ENCODE assay signal across 11 cellular contexts in the genomic region with DNA sequence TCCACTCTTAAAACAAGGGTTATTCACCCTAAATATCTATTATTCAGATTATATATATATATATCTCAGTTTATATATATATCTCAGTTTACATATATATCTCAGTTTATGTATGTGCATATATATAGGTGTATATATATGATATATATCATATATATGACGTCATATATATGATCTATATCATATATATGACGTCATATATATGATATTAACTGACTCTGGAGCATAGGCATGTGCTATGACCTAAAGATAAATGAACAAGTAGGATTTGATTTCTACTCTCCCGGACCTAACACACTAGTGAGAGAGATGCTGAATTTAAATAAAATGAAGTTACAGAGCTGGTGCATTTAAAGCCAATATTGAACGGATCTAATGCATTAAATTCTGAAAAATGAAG.
"Had no signal": no experiment of that assay in that cellular context is flagged by ENCODE, and none has a peak within 500 bp of the region (broad histone marks: within the 10 kb centered on the region; RNA-seq: fewer than 3 reads in every experiment).

No MANE protein-coding gene starts in this region.

- H3K27ac ChIP-seq: GM23248, HL-60, KMS-11 had no signal

- FAIRE-seq: H1, H54 had no signal

- DNase-seq: GM23248, H9, HCEC 1CT, HFFc6, IMR-90, Karpas-422, KBM-7 had no signal

- H3K4me3 ChIP-seq: GM23248 had no signal

- H3K9ac ChIP-seq: GM23248, KMS-11 had no signal

- H3K4me2 ChIP-seq: KMS-11 had no signal

- H2AFZ ChIP-seq: GM23248 had no signal
